Comparison of ENCODE assay signal across 32 cellular contexts in the genomic region with DNA sequence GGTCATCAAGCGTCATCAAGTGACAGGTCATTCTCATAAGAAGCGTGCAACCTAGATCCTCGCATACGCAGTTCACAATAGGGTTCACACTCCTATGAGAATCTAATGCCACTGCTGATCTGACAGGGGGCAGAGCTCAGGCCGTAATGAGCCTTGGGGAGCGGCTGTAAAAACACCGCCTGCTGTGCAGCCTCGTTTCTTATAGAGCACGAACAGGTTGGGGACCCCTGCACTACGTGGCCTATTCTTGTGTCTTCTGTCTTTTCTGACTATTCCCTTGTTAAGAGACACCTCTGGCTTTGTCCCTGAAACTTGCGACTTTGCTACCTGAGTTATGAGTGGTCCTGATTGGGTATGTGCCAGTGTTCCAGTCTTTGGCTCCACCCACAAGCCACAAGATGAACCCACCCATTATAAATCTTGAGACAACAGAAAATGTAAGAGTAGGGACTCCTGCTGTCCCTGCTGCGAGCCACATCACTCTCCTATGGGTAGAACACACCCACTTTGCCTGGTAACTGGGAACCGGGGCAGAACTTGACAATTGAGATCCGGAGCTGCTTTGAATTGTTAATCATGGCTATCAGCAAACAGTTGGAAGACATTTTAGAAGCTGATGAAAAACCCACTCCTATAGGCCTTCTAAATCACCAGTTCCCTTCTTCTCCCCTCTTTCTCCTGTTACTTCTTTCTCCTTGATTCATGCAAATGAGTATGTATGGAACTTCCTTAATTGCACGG. TPM values are rescaled to one million over a fixed set of nuclear protein-coding genes. Genes with fewer than 3 reads are reported as not detected.
DNase-seq lines count a peak whose midpoint lies in the region; ATAC-seq, FAIRE-seq and TF ChIP-seq lines count a peak whose summit lies in the region.
"Had no signal": no experiment of that assay in that cellular context is flagged by ENCODE, and none has a peak within 500 bp of the region (broad histone marks: within the 10 kb centered on the region; RNA-seq: fewer than 3 reads in every experiment).

No MANE protein-coding gene starts in this region.

- POLR2A ChIA-PET in K562 (lab: Yijun Ruan, JAX): no interaction called here

- TF ChIP-seq CTCF in K562 (IDR thresholded peaks at IDR 0.05 in 2 of 3, conservative IDR thresholded peaks at IDR 0.05 in 1 of 3; ENCODE audit: insufficient read depth in 2 of 3, low read depth in 1 of 3, low read length in 3 of 3): no peak
- no peak for TF ChIP-seq CTCF in progenitor cell of endocrine pancreas (IDR thresholded peaks at IDR 0.05; ENCODE audit: unreplicated experiment)

- H3K4me1 ChIP-seq in HUES48 (ENCODE audit: control insufficient read depth, insufficient read depth, low read length) (peaks cover 19% of the 10 kb centered on the region), K562 (replicated peaks in 1 of 2; ENCODE audit: control insufficient read depth in 2 of 2, insufficient read depth in 2 of 2, low read length in 2 of 2) (0 out of 5 replicates have a peak, but pooled peaks cover 0 to 6% of the 10 kb centered on the region in 2 experiments), HAP-1 (no peaks in the 10 kb centered on the region)
- H3K4me1 ChIP-seq: adrenal gland, suprapubic skin, upper lobe of right lung had no signal

- H3K4me3 ChIP-seq in HUES48 (ENCODE audit: low read depth, low read length): peak overlapping the region; percentile 35
- no peak overlapping the region for H3K4me3 ChIP-seq in K562
- H3K4me3 ChIP-seq in HAP-1: no peak overlapping the region
- H3K4me3 ChIP-seq: adrenal gland, MG63, skin epidermis, suprapubic skin, upper lobe of right lung had no signal

- H3K27ac Mint-ChIP-seq in progenitor cell of endocrine pancreas: no peak overlapping the region
- H3K27ac Mint-ChIP-seq: activated CD8-positive, alpha-beta T cell treated with anti-CD3 and anti-CD28 coated beads for 36 hours; activated naive CD4-positive, alpha-beta T cell treated with anti-CD3 and anti-CD28 coated beads, Interleukin-2, amount 10 ng/mL, durations not matched to agents 7 days and 5 days; activated T-helper 17 cell treated with anti-CD3 and anti-CD28 coated beads, Interleukin-2, amount 50 U/mL, for 72 hours; memory B cell; T-helper 2 cell treated with Interferon-gamma antibody and Interleukin-4, amounts not matched to agents 5 μg/mL and 100 μg/mL, for 36 hours had no signal

- DNase-seq in K562 (ENCODE audit: extremely low read depth in 1 of 4, low spot score in 3 of 4) (no peak), iPS-NIHi11 (ENCODE audit: low spot score) (peak; percentile 68), progenitor cell of endocrine pancreas (ENCODE audit: low spot score, unreplicated experiment) (no peak), NCI-H1694 treated with DMSO at 0.1 percent for 48 hours (lab: John Stamatoyannopoulos, UW) (no peak), left cardiac atrium (no peak), HAP-1 (ENCODE audit: low spot score in 2 of 2) (no peak)
- DNase-seq: activated CD8-positive, alpha-beta memory T cell treated with anti-CD3 and anti-CD28 coated beads, Interleukin-2, amount 50 U/mL, for 48 hours; activated CD8-positive, alpha-beta T cell treated with anti-CD3 and anti-CD28 coated beads for 36 hours; activated naive CD4-positive, alpha-beta T cell treated with anti-CD3 and anti-CD28 coated beads, Interleukin-2, amount 10 ng/mL, durations not matched to agents 7 days and 5 days; adrenal gland; C1 segment of cervical spinal cord; central memory CD4-positive, alpha-beta T cell; COR-L47; cortex of kidney; effector memory CD4-positive, alpha-beta T cell; GDM1; MG63; NCI-H2081; NCI-H345; NCI-H774; SIG-M5; stimulated activated naive CD4-positive, alpha-beta T cell treated with Interleukin-2 at 50 U/mL for 16 hours; upper lobe of right lung had no signal

- intact Hi-C loops in K562 (cut with micrococcal nuclease) (no loop called here), left cardiac atrium (cut with DNase I) (no loop called here)

- no peak overlapping the region for H3K4me2 ChIP-seq in K562 (ENCODE audit: insufficient read depth, low read length)
- H3K4me2 ChIP-seq: KMS-11 had no signal

- H3K9ac ChIP-seq in HUES48 (ENCODE audit: low read depth, low read length): no peak overlapping the region
- H3K9ac ChIP-seq in K562 (ENCODE audit: insufficient read depth in 1 of 2, low read depth in 2 of 2, low read length in 2 of 2): no peak overlapping the region
- H3K9ac ChIP-seq: KMS-11 had no signal

- BruUV-seq in K562 (replicated peaks; lab: Mats Ljungman, UMichigan): no TSS peak

- H3K9me3 ChIP-seq in HUES48 (ENCODE audit: control insufficient read depth, insufficient read depth, low read length): no peaks in the 10 kb centered on the region; the same call in 1 of the 2 replicates
- H3K9me3 ChIP-seq in K562 (replicated peaks; ENCODE audit: control insufficient read depth, insufficient read depth, low read depth, low read length): no peaks in the 10 kb centered on the region
- H3K9me3 ChIP-seq in HAP-1: no peaks in the 10 kb centered on the region
- H3K9me3 ChIP-seq: adrenal gland, MG63, suprapubic skin, upper lobe of right lung had no signal

- CTCF ChIA-PET in K562 (lab: Yijun Ruan, JAX; ENCODE audit: low intra/inter-chr PET ratio): no interaction called here

- no peak for TF ChIP-seq RAD21 in K562 (CRISPR knock-in tag; conservative IDR thresholded peaks at IDR 0.05 in 1 of 2, IDR thresholded peaks at IDR 0.05 in 1 of 2)

- H2AFZ ChIP-seq in K562 (ENCODE audit: low read depth, low read length): no peak overlapping the region

- 3% methylated on average over 15 of the region's 15 CpGs for WGBS in K562 (ENCODE audit: insufficient coverage, low coverage, missing lambda C conversion rate)

- ATAC-seq in K562 (0 out of 3 replicates have a peak, but pooled peaks have one; percentile 26), left cardiac atrium (no peak)
- ATAC-seq: activated CD8-positive, alpha-beta T cell treated with anti-CD3 and anti-CD28 coated beads for 36 hours; activated T-helper 17 cell treated with anti-CD3 and anti-CD28 coated beads, Interleukin-2, amount 50 U/mL, for 72 hours; left lobe of liver; upper lobe of right lung had no signal

- TF ChIP-seq POLR2A in K562 (conservative IDR thresholded peaks at IDR 0.05): no peak

- no peaks in the 10 kb centered on the region for H3K79me2 ChIP-seq in K562 (ENCODE audit: control insufficient read depth, insufficient read depth, low read length)

- peak overlapping the region; percentile 43 for H3K4me3 Mint-ChIP-seq in progenitor cell of endocrine pancreas (ENCODE audit: low read depth)
- H3K4me3 Mint-ChIP-seq: activated CD8-positive, alpha-beta T cell treated with anti-CD3 and anti-CD28 coated beads for 36 hours; activated naive CD4-positive, alpha-beta T cell treated with anti-CD3 and anti-CD28 coated beads, Interleukin-2, amount 10 ng/mL, durations not matched to agents 7 days and 5 days; activated T-helper 17 cell treated with anti-CD3 and anti-CD28 coated beads, Interleukin-2, amount 50 U/mL, for 72 hours; memory B cell; T-helper 2 cell treated with Interferon-gamma antibody and Interleukin-4, amounts not matched to agents 5 μg/mL and 100 μg/mL, for 36 hours had no signal

- in situ Hi-C loops in K562 (cut with MboI) (no loop called here), HAP-1 (cut with MboI; ENCODE audit: low sequenced_read_pairs) (no loop called here)

- H3K36me3 ChIP-seq in HUES48 (ENCODE audit: control insufficient read depth, insufficient read depth, low read length) (no peaks in the 10 kb centered on the region), K562 (ENCODE audit: control insufficient read depth, insufficient read depth, low read length) (no peaks in the 10 kb centered on the region), HAP-1 (replicated peaks) (no peaks in the 10 kb centered on the region)
- H3K36me3 ChIP-seq: adrenal gland, MG63, suprapubic skin, upper lobe of right lung had no signal

- H4K20me1 ChIP-seq in K562 (replicated peaks; ENCODE audit: control insufficient read depth, insufficient read depth, low read length): no peaks in the 10 kb centered on the region

- no peaks in the 10 kb centered on the region for H3K9me1 ChIP-seq in K562 (ENCODE audit: control insufficient read depth, insufficient read depth, low read length)

- H3K27me3 ChIP-seq in HUES48 (ENCODE audit: control insufficient read depth, insufficient read depth, low read length) (no peaks in the 10 kb centered on the region), K562 (ENCODE audit: control insufficient read depth in 2 of 2, insufficient read depth in 2 of 2, low read length in 2 of 2) (peaks cover 26 to 53% of the 10 kb centered on the region in 2 experiments), HAP-1 (ENCODE audit: low read depth) (peaks cover 4% of the 10 kb centered on the region; the same call in 1 of the 2 replicates)
- H3K27me3 ChIP-seq: adrenal gland, MG63 had no signal

- no peak for FAIRE-seq in K562 (lab: Jason Lieb, UNC)
- FAIRE-seq: RCC 7860 had no signal

- TF ChIP-seq EP300 in K562 (IDR thresholded peaks at IDR 0.05; ENCODE audit: low read length): no peak

- no peaks in the 10 kb centered on the region for H3K36me3 Mint-ChIP-seq in progenitor cell of endocrine pancreas (ENCODE audit: insufficient read depth)
- H3K36me3 Mint-ChIP-seq: activated naive CD4-positive, alpha-beta T cell treated with anti-CD3 and anti-CD28 coated beads, Interleukin-2, amount 10 ng/mL, durations not matched to agents 7 days and 5 days; memory B cell had no signal

- H3K4me1 Mint-ChIP-seq in progenitor cell of endocrine pancreas (ENCODE audit: low read depth): peaks cover 7% of the 10 kb centered on the region
- H3K4me1 Mint-ChIP-seq: activated naive CD4-positive, alpha-beta T cell treated with anti-CD3 and anti-CD28 coated beads, Interleukin-2, amount 10 ng/mL, durations not matched to agents 7 days and 5 days; activated T-helper 17 cell treated with anti-CD3 and anti-CD28 coated beads, Interleukin-2, amount 50 U/mL, for 72 hours had no signal

- peaks cover 12% of the 10 kb centered on the region for H3K27me3 Mint-ChIP-seq in progenitor cell of endocrine pancreas

- peak overlapping the region; percentile 91 for H3K27ac ChIP-seq in HUES48 (ENCODE audit: low read depth, low read length)
- no peak overlapping the region for H3K27ac ChIP-seq in K562 (ENCODE audit: extremely low read depth, low read depth, low read length)
- H3K27ac ChIP-seq: adrenal gland, KMS-11, skin epidermis, suprapubic skin, upper lobe of right lung had no signal

- no peaks in the 10 kb centered on the region for H3K9me3 Mint-ChIP-seq in progenitor cell of endocrine pancreas (ENCODE audit: low read depth)
- H3K9me3 Mint-ChIP-seq: activated CD8-positive, alpha-beta T cell treated with anti-CD3 and anti-CD28 coated beads for 36 hours; activated naive CD4-positive, alpha-beta T cell treated with anti-CD3 and anti-CD28 coated beads, Interleukin-2, amount 10 ng/mL, durations not matched to agents 7 days and 5 days; activated T-helper 17 cell treated with anti-CD3 and anti-CD28 coated beads, Interleukin-2, amount 50 U/mL, for 72 hours; memory B cell; T-helper 2 cell treated with Interferon-gamma antibody and Interleukin-4, amounts not matched to agents 5 μg/mL and 100 μg/mL, for 36 hours had no signal

RNA-seq across cellular contexts. Expression of a gene that starts 55.8 kb away (rescaled TPM):
- total RNA-seq in K562 (2011; cell fraction: chromatin; rRNA removed; ENCODE audit: low replicate concordance): 398 and 596 TPM in 2 replicates
- total RNA-seq in K562 (2011; cell fraction: nucleolus; rRNA removed): 144 and 188 TPM in 2 replicates
- total RNA-seq in K562 (2011; cell fraction: nucleoplasm; rRNA removed): 271 and 334 TPM in 2 replicates
- total RNA-seq in K562 (2014; rRNA removed) (41.2 and 50.4 TPM in 2 replicates), K562 (2014; rRNA removed; fragmentation: Illumina TruSeq; extraction: Trizol) (60.3 and 68.3 TPM in 2 replicates), K562 (2015; rRNA removed; fragmentation: Illumina TruSeq; extraction: Trizol) (53.4 and 60.6 TPM in 2 replicates), K562 (2021) (54.8 and 59.3 TPM in 2 replicates), progenitor cell of endocrine pancreas (136 and 145 TPM in 2 replicates), left cardiac atrium (10 to 100 TPM; 33.7 to 41.5 TPM)
- polyA plus RNA-seq in K562 (2011; rRNA removed) (69.6 and 73.1 TPM in 2 replicates), K562 (2014; fragmentation: Illumina TruSeq; extraction: Trizol) (45.2 and 46.6 TPM in 2 replicates), K562 (2014; fragmentation: Nextera tagmentation; extraction: Ambion mirVana) (10 to 100 TPM; 18.5 to 26.3 TPM), K562 (2014; rRNA removed) (28.7 and 31.0 TPM in 2 replicates)
- 28.2 and 50.6 TPM in 2 replicates for polyA plus RNA-seq in K562 (2011; cell fraction: cytosol; rRNA removed)
- polyA plus RNA-seq in K562 (2011; cell fraction: nucleus; rRNA removed): 55.8 and 68.8 TPM in 2 replicates
- 36.0 and 52.3 TPM in 2 replicates for polyA plus RNA-seq in K562 (2012)
- 297 and 410 TPM in 2 replicates for polyA minus RNA-seq in K562 (2011; rRNA and poly(A)+ RNA removed)
- 42.7 and 73.7 TPM in 2 replicates for polyA minus RNA-seq in K562 (2011; cell fraction: cytosol; rRNA and poly(A)+ RNA removed)
- polyA minus RNA-seq in K562 (2011; cell fraction: nucleus; rRNA and poly(A)+ RNA removed): 204 and 451 TPM in 2 replicates
